Comparison of ENCODE assay signal across 1 cellular context in genomic region chr11:125373426-125374391, GRCh38.
TF ChIP-seq lines count a peak whose summit lies in the region.

No MANE protein-coding gene starts in this region.

TF ChIP-seq in WTC11, 78 proteins besides CTCF, POLR2A, EP300 and RAD21 (continued from another document):
- TF ChIP-seq ARID4B (CRISPR knock-in tag; IDR thresholded peaks at IDR 0.05; ENCODE audit: borderline replicate concordance) (no peak), ZNF317 (CRISPR knock-in tag; IDR thresholded peaks at IDR 0.05; ENCODE audit: borderline replicate concordance, low read depth) (no peak), E2F1 (CRISPR knock-in tag; IDR thresholded peaks at IDR 0.05) (no peak), NFE2L1 (CRISPR knock-in tag; IDR thresholded peaks at IDR 0.05) (no peak), JAZF1 (CRISPR knock-in tag; IDR thresholded peaks at IDR 0.05) (no peak), PRDM15 (CRISPR knock-in tag; IDR thresholded peaks at IDR 0.05) (no peak), ZMAT4 (CRISPR knock-in tag; IDR thresholded peaks at IDR 0.05) (no peak), ZNF138 (CRISPR knock-in tag; conservative IDR thresholded peaks at IDR 0.05) (no peak), ERG (CRISPR knock-in tag; IDR thresholded peaks at IDR 0.05) (no peak)
